Comparison of ENCODE assay signal across 16 cellular contexts in the genomic region with DNA sequence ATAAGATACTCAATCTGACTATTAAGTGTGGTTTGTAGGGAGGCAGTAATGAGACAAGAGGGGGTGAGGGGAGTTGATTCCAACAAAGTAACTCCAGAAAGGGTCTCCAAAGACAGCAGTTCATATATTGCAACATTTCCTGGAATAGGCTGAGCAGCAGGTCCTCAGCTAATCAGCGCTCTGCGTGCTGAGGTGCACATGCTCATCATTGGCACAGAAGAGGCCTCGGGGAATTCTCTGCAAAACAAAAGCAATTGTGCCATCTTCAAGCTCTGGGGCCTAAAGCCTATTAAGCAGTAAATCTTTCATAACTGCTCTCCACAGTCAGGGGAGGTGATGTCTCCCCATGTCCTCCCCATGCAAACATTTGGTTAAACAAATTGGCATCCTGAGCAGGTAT.
DNase-seq lines count a peak whose midpoint lies in the region; ATAC-seq and TF ChIP-seq lines count a peak whose summit lies in the region.
"Had no signal": no experiment of that assay in that cellular context is flagged by ENCODE, and none has a peak within 500 bp of the region (broad histone marks: within the 10 kb centered on the region; RNA-seq: fewer than 3 reads in every experiment).

No MANE protein-coding gene starts in this region.

- H3K27ac ChIP-seq in RWPE2 (ENCODE audit: poor library complexity, severe bottlenecking): peak overlapping the region; percentile 86
- H3K27ac ChIP-seq: body of pancreas had no signal

- H3K4me3 ChIP-seq in AG10803 (ENCODE audit: low read length) (no peak overlapping the region), RWPE2 (ENCODE audit: severe bottlenecking) (no peak overlapping the region)
- H3K4me3 ChIP-seq: body of pancreas, K562 had no signal

- no peak for TF ChIP-seq CTCF in AG10803 (conservative IDR thresholded peaks at IDR 0.05; ENCODE audit: low read length)
- no peak for TF ChIP-seq CTCF in HFFc6 (IDR thresholded peaks at IDR 0.05)
- no peak for TF ChIP-seq CTCF in RWPE2 (IDR thresholded peaks at IDR 0.05; ENCODE audit: poor library complexity, severe bottlenecking)

- H3K4me1 Mint-ChIP-seq in HFFc6 (ENCODE audit: low read depth): peaks cover 60% of the 10 kb centered on the region
- no peaks in the 10 kb centered on the region for H3K4me1 Mint-ChIP-seq in stimulated activated naive CD8-positive, alpha-beta T cell treated with anti-CD3 and anti-CD28 coated beads, Interleukin-15, amount 100 ng/mL, for 72 hours
- H3K4me1 Mint-ChIP-seq: naive B cell had no signal

- H3K36me3 Mint-ChIP-seq in HFFc6 (ENCODE audit: low read depth): no peaks in the 10 kb centered on the region
- H3K36me3 Mint-ChIP-seq: activated CD4-positive, alpha-beta memory T cell treated with anti-CD3 and anti-CD28 coated beads for 36 hours; naive B cell had no signal

- H3K27ac Mint-ChIP-seq in HFFc6: peak overlapping the region; percentile 93
- H3K27ac Mint-ChIP-seq in stimulated activated naive CD8-positive, alpha-beta T cell treated with anti-CD3 and anti-CD28 coated beads, Interleukin-15, amount 100 ng/mL, for 72 hours: no peak overlapping the region
- H3K27ac Mint-ChIP-seq: activated CD4-positive, alpha-beta memory T cell treated with anti-CD3 and anti-CD28 coated beads for 36 hours; effector memory CD8-positive, alpha-beta T cell; naive B cell; stimulated activated naive CD8-positive, alpha-beta T cell treated with anti-CD3 and anti-CD28 coated beads, Interleukin-15, Interleukin-2, amounts not matched to agents 100 ng/mL and 50 ng/mL, for 24 hours had no signal

- ATAC-seq in RWPE2 (ENCODE audit: low read depth) (peak; percentile 24; the same call in 2 of the 3 replicates), GM21515 (IDR thresholded peaks at IDR 0.05; ENCODE audit: unreplicated experiment) (no peak)
- ATAC-seq in stimulated activated naive CD8-positive, alpha-beta T cell treated with anti-CD3 and anti-CD28 coated beads, Interleukin-15, amount 100 ng/mL, for 72 hours: no peak
- ATAC-seq: body of pancreas; effector memory CD8-positive, alpha-beta T cell; K562 had no signal

- peak overlapping the region; percentile 65; the same call in 1 of the 2 replicates for H3K4me3 Mint-ChIP-seq in HFFc6
- H3K4me3 Mint-ChIP-seq in stimulated activated naive CD8-positive, alpha-beta T cell treated with anti-CD3 and anti-CD28 coated beads, Interleukin-15, amount 100 ng/mL, for 72 hours: no peak overlapping the region
- H3K4me3 Mint-ChIP-seq: activated CD4-positive, alpha-beta memory T cell treated with anti-CD3 and anti-CD28 coated beads for 36 hours; effector memory CD8-positive, alpha-beta T cell; naive B cell; stimulated activated naive CD8-positive, alpha-beta T cell treated with anti-CD3 and anti-CD28 coated beads, Interleukin-15, Interleukin-2, amounts not matched to agents 100 ng/mL and 50 ng/mL, for 24 hours had no signal

- no peaks in the 10 kb centered on the region for H3K9me3 ChIP-seq in RWPE2 (ENCODE audit: severe bottlenecking)
- H3K9me3 ChIP-seq: body of pancreas had no signal

- 0 out of 2 replicates have a peak, but pooled peaks cover 4% of the 10 kb centered on the region for H3K27me3 Mint-ChIP-seq in HFFc6 (ENCODE audit: insufficient read depth)
- peaks cover 5% of the 10 kb centered on the region for H3K27me3 Mint-ChIP-seq in stimulated activated naive CD8-positive, alpha-beta T cell treated with anti-CD3 and anti-CD28 coated beads, Interleukin-15, amount 100 ng/mL, for 72 hours
- H3K27me3 Mint-ChIP-seq: stimulated activated naive CD8-positive, alpha-beta T cell treated with anti-CD3 and anti-CD28 coated beads, Interleukin-15, Interleukin-2, amounts not matched to agents 100 ng/mL and 50 ng/mL, for 24 hours had no signal

- peaks cover 43% of the 10 kb centered on the region for H3K4me1 ChIP-seq in RWPE2 (ENCODE audit: insufficient read depth, poor library complexity, severe bottlenecking)

- DNase-seq in AG10803 (ENCODE audit: low read depth): peak; percentile 67
- no peak for DNase-seq in HFFc6
- no peak for DNase-seq in RWPE2 (ENCODE audit: low spot score)
- peak; percentile 85 for DNase-seq in foreskin melanocyte
- DNase-seq in KG1 (lab: John Stamatoyannopoulos, UW): no peak
- DNase-seq in NCI-H128 (lab: John Stamatoyannopoulos, UW; ENCODE audit: unreplicated experiment): no peak
- DNase-seq in stimulated activated naive CD8-positive, alpha-beta T cell treated with anti-CD3 and anti-CD28 coated beads, Interleukin-15, amount 100 ng/mL, for 72 hours: no peak
- DNase-seq: activated CD4-positive, alpha-beta memory T cell treated with anti-CD3 and anti-CD28 coated beads for 36 hours; body of pancreas; effector memory CD8-positive, alpha-beta T cell; GOT3; naive B cell; T-helper 9 cell had no signal

- no peaks in the 10 kb centered on the region for H3K36me3 ChIP-seq in RWPE2 (ENCODE audit: low read depth)

- no peaks in the 10 kb centered on the region for H3K27me3 ChIP-seq in RWPE2 (ENCODE audit: insufficient read depth, poor library complexity, severe bottlenecking)
- H3K27me3 ChIP-seq: body of pancreas had no signal

- no peaks in the 10 kb centered on the region for H3K9me3 Mint-ChIP-seq in HFFc6
- no peaks in the 10 kb centered on the region for H3K9me3 Mint-ChIP-seq in stimulated activated naive CD8-positive, alpha-beta T cell treated with anti-CD3 and anti-CD28 coated beads, Interleukin-15, amount 100 ng/mL, for 72 hours
- H3K9me3 Mint-ChIP-seq: activated CD4-positive, alpha-beta memory T cell treated with anti-CD3 and anti-CD28 coated beads for 36 hours; effector memory CD8-positive, alpha-beta T cell; stimulated activated naive CD8-positive, alpha-beta T cell treated with anti-CD3 and anti-CD28 coated beads, Interleukin-15, Interleukin-2, amounts not matched to agents 100 ng/mL and 50 ng/mL, for 24 hours had no signal

Comparison
In these comparisons a context has a peak if more than half of its experiments do, and no peak if none do; other contexts are left out.
1. DNase-seq: peak in AG10803 (single experiment) and foreskin melanocyte (single experiment); none in HFFc6 (single experiment), RWPE2 (single experiment), KG1 (single experiment), NCI-H128 (single experiment) and stimulated activated naive CD8-positive, alpha-beta T cell treated with anti-CD3 and anti-CD28 coated beads, Interleukin-15, amount 100 ng/mL, for 72 hours (0 of 2).